In genomic region chr9:17082343-17082742, GRCh38 we compare ENCODE assay signal across 1 cellular context.
TF ChIP-seq lines count a peak whose summit lies in the region.

No MANE protein-coding gene starts in this region.

TF ChIP-seq in IMR-90, 13 proteins besides CTCF, POLR2A, EP300 and RAD21:
- TF ChIP-seq ELK1 (IDR thresholded peaks at IDR 0.05; ENCODE audit: borderline replicate concordance, low read depth, low read length) (no peak), BHLHE40 (IDR thresholded peaks at IDR 0.05; ENCODE audit: low read depth, low read length) (no peak), SMC3 (IDR thresholded peaks at IDR 0.05; ENCODE audit: low read depth, low read length) (no peak), FOS (IDR thresholded peaks at IDR 0.05; ENCODE audit: low read depth, low read length) (no peak), RCOR1 (IDR thresholded peaks at IDR 0.05; ENCODE audit: insufficient replicate concordance, low read length) (no peak), CEBPB (IDR thresholded peaks at IDR 0.05; ENCODE audit: low read depth, low read length) (no peak), CHD1 (IDR thresholded peaks at IDR 0.05; ENCODE audit: low read depth, low read length) (no peak), NFE2L2 (IDR thresholded peaks at IDR 0.05; ENCODE audit: low read depth, low read length) (no peak), MAZ (IDR thresholded peaks at IDR 0.05; ENCODE audit: borderline replicate concordance, low read depth, low read length) (no peak), MXI1 (IDR thresholded peaks at IDR 0.05; ENCODE audit: borderline replicate concordance, low read depth, low read length) (no peak), MAFK (IDR thresholded peaks at IDR 0.05; ENCODE audit: low read depth, low read length) (no peak), USF2 (IDR thresholded peaks at IDR 0.05; ENCODE audit: low read depth, low read length) (no peak), RFX5 (IDR thresholded peaks at IDR 0.05; ENCODE audit: low read depth, low read length) (no peak)
TF ChIP-seq in IMR-90: peak in this region for 0.
